Comparison of ENCODE assay signal across 10 cellular contexts in the genomic region with DNA sequence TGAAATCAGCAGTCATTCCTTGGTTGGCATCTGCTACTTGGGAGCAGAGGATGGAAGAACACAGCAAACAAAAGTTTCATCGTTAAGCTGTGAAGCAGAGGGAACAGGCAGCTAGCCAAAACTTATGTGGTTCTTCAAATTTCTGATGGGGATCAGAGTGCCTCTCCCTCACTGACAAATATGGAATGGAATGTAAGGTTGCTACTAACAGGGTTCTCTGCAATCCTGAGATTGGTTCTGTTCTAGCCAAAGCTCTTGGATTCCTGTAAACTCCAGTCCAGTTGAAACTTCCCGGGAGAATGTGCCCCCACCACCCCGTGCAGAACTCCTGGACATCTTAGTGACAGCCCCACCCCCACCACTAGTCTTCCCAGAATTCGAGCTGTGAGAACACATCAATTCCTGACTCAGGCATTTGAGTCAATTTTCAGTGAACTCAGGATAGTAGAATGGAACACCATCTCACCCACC. TPM values are rescaled to one million over a fixed set of nuclear protein-coding genes. Genes with fewer than 3 reads are reported as not detected.
A peak's percentile ranks its signal among the peaks of the same experiment; 100 is the strongest.
DNase-seq lines count a peak whose midpoint lies in the region; ATAC-seq and TF ChIP-seq lines count a peak whose summit lies in the region.
"Had no signal": no experiment of that assay in that cellular context is flagged by ENCODE, and none has a peak within 500 bp of the region (broad histone marks: within the 10 kb centered on the region; RNA-seq: fewer than 3 reads in every experiment).

No MANE protein-coding gene starts in this region.

- WGBS in GM23248 (ENCODE audit: low coverage in 1 of 2, low lambda C conversion rate in 2 of 2, missing lambda C conversion rate in 2 of 2), 2 experiments = 0 to 3% methylated on average over 4 of the region's 4 CpGs
- WGBS in hepatocyte (ENCODE audit: low lambda C conversion rate, missing lambda C conversion rate) = 35% methylated on average over 4 of the region's 4 CpGs

- no peak for ATAC-seq in GM18520 (IDR thresholded peaks at IDR 0.05; ENCODE audit: unreplicated experiment)
- no peak for ATAC-seq in HG02884 (IDR thresholded peaks at IDR 0.05; ENCODE audit: unreplicated experiment)
- ATAC-seq: activated CD8-positive, alpha-beta T cell treated with anti-CD3 and anti-CD28 coated beads for 36 hours had no signal

- H3K36me3 ChIP-seq in GM23248 (ENCODE audit: low read depth) = no peaks in the 10 kb centered on the region
- no peaks in the 10 kb centered on the region for H3K36me3 ChIP-seq in hepatocyte (replicated peaks; ENCODE audit: insufficient read depth, low read depth)

- H3K27ac ChIP-seq in GM23248 (peak overlapping the region; percentile 99), hepatocyte (peak overlapping the region; percentile 89), skin epidermis (peak overlapping the region in 19 of 21 experiments; percentile 10 to 84 (median 75))

- DNase-seq in GM23248 (peak; percentile 98), astrocyte of the cerebellum (ENCODE audit: low read depth) (peak; percentile 95), hepatocyte (ENCODE audit: low spot score) (peak; percentile 35)
- DNase-seq in activated CD8-positive, alpha-beta memory T cell treated with anti-CD3 and anti-CD28 coated beads for 24 hours = no peak
- DNase-seq in activated effector memory CD4-positive, alpha-beta T cell treated with anti-CD3 and anti-CD28 coated beads, Interleukin-2, amount 50 U/mL, for 16 hours = no peak
- DNase-seq: activated CD8-positive, alpha-beta T cell treated with anti-CD3 and anti-CD28 coated beads for 36 hours; NCI-H2171 treated with DMSO at 0.1 percent for 48 hours had no signal

- H3K4me2 ChIP-seq in GM23248 (ENCODE audit: unreplicated experiment) = peak overlapping the region; percentile 94
- H3K4me2 ChIP-seq in hepatocyte = peak overlapping the region; percentile 3

- H3K79me2 ChIP-seq in GM23248 (ENCODE audit: insufficient read depth) (no peaks in the 10 kb centered on the region), hepatocyte (no peaks in the 10 kb centered on the region)

- TF ChIP-seq CTCF in astrocyte of the cerebellum (IDR thresholded peaks at IDR 0.05; ENCODE audit: low read depth, low read length, missing control alignments) = no peak
- no peak for TF ChIP-seq CTCF in hepatocyte (IDR thresholded peaks at IDR 0.05; ENCODE audit: poor library complexity)

- peak overlapping the region; percentile 83 for H3K9ac ChIP-seq in GM23248

- H3K9me3 ChIP-seq in GM23248 (ENCODE audit: low read depth) (no peaks in the 10 kb centered on the region), hepatocyte (ENCODE audit: low read depth) (no peaks in the 10 kb centered on the region)

- peak overlapping the region; percentile 49; the same call in 1 of the 2 replicates for H2AFZ ChIP-seq in GM23248
- no peak overlapping the region for H2AFZ ChIP-seq in hepatocyte

- in situ Hi-C loops in GM23248 (cut with MboI) = no loop called here
- in situ Hi-C loops in astrocyte of the cerebellum (cut with HindIII; ENCODE audit: low sequenced_read_pairs) = no loop called here

- H3K9me2 ChIP-seq in GM23248 (ENCODE audit: insufficient read depth) = no peaks in the 10 kb centered on the region
- no peaks in the 10 kb centered on the region for H3K9me2 ChIP-seq in hepatocyte (replicated peaks; ENCODE audit: insufficient read depth)

- H3F3A ChIP-seq in GM23248 (ENCODE audit: insufficient read depth) = peaks cover 38% of the 10 kb centered on the region

- no peaks in the 10 kb centered on the region for H3K27me3 ChIP-seq in GM23248 (replicated peaks; ENCODE audit: insufficient read depth)
- H3K27me3 ChIP-seq in hepatocyte = no peaks in the 10 kb centered on the region

- peaks cover 45% of the 10 kb centered on the region for H3K4me1 ChIP-seq in GM23248 (ENCODE audit: insufficient read depth)
- H3K4me1 ChIP-seq in hepatocyte (ENCODE audit: insufficient read depth) = no peaks in the 10 kb centered on the region

- peak overlapping the region; percentile 51; the same call in 1 of the 2 replicates for H3K4me3 ChIP-seq in GM23248
- no peak overlapping the region for H3K4me3 ChIP-seq in astrocyte of the cerebellum (ENCODE audit: low read depth, low read length)
- H3K4me3 ChIP-seq in hepatocyte = no peak overlapping the region
- H3K4me3 ChIP-seq in skin epidermis = no peak overlapping the region

- H4K20me1 ChIP-seq in GM23248 (ENCODE audit: insufficient read depth) (no peaks in the 10 kb centered on the region), hepatocyte (ENCODE audit: insufficient read depth, poor library complexity, severe bottlenecking) (no peaks in the 10 kb centered on the region)

RNA-seq across cellular contexts. Expression of a gene that starts 55.9 kb away (rescaled TPM):
- total RNA-seq in GM23248 (2014; rRNA removed; shearing (Covaris generic)) = 60.6 and 63.9 TPM in 2 replicates
- polyA plus RNA-seq in GM23248 (2016; fragmentation: Nextera tagmentation; extraction: Ambion mirVana) (53.3 and 55.6 TPM in 2 replicates), hepatocyte (43.0 and 49.0 TPM in 2 replicates)
- total RNA-seq in hepatocyte = 52.0 and 52.7 TPM in 2 replicates

Comparison
In these comparisons a context has a peak if more than half of its experiments do, and no peak if none do; other contexts are left out.
1. DNase-seq: peak in GM23248 (single experiment), astrocyte of the cerebellum (single experiment) and hepatocyte (single experiment); none in activated CD8-positive, alpha-beta memory T cell treated with anti-CD3 and anti-CD28 coated beads for 24 hours (single experiment) and activated effector memory CD4-positive, alpha-beta T cell treated with anti-CD3 and anti-CD28 coated beads, Interleukin-2, amount 50 U/mL, for 16 hours (single experiment).
2. Peak in every context shown above with its lines, with median percentiles within 50 percentile points of each other: H3K27ac ChIP-seq.